Comparison of ENCODE assay signal across 8 cellular contexts in genomic region chr5:217860-218456, GRCh38. TPM values are rescaled to one million over a fixed set of nuclear protein-coding genes. Genes with fewer than 3 reads are reported as not detected.
DNase-seq lines count a peak whose midpoint lies in the region; ATAC-seq and TF ChIP-seq lines count a peak whose summit lies in the region.

A gene with protein sequence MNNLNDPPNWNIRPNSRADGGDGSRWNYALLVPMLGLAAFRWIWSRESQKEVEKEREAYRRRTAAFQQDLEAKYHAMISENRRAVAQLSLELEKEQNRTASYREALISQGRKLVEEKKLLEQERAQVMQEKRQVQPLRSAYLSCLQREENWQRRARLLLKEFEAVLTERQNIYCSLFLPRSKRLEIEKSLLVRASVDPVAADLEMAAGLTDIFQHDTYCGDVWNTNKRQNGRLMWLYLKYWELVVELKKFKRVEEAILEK (minus strand): TSS chr5:218153. CDS start chr5:216849, 1,304 bp downstream.
Gene SDHA, plus strand, starts transcription at chr5:218320. Its CDS starts 36 bp downstream, at chr5:218356.

- H3K9me3 Mint-ChIP-seq in activated CD4-positive, alpha-beta T cell treated with anti-CD3 and anti-CD28 coated beads, Interleukin-2, amount 10 ng/mL, durations not matched to agents 7 days and 5 days = no peaks in the 10 kb centered on the region

- POLR2A ChIA-PET in activated CD4-positive, alpha-beta T cell treated with anti-CD3 and anti-CD28 coated beads, Interleukin-2, amount 10 ng/mL, durations not matched to agents 7 days and 5 days (lab: Charles Lee) = no interaction called here

- DNase-seq in CD1c-positive myeloid dendritic cell (ENCODE audit: extremely low spot score) (peak; percentile 98), NCI-H526 treated with DMSO at 0.1 percent for 48 hours (lab: John Stamatoyannopoulos, UW) (peak; percentile 85), dedifferentiated amniotic fluid mesenchymal stem cell (ENCODE audit: extremely low spot score) (peak; percentile 86), left lung (peak; percentile 96 to 98)
- DNase-seq in activated CD4-positive, alpha-beta T cell treated with anti-CD3 and anti-CD28 coated beads, Interleukin-2, amount 10 ng/mL, durations not matched to agents 7 days and 5 days = peak; percentile 97
- peak; percentile 98 to 99 for DNase-seq in stimulated activated CD4-positive, alpha-beta T cell treated with anti-CD3 and anti-CD28 coated beads, Interleukin-2, amount 100 ng/mL, for 24 hours

- peak within 1 kb of the TSS; percentile 83 for H3K27ac ChIP-seq in left lung

- peak within 1 kb of the TSS; percentile 96 for H3K4me3 Mint-ChIP-seq in activated CD4-positive, alpha-beta T cell treated with anti-CD3 and anti-CD28 coated beads, Interleukin-2, amount 10 ng/mL, durations not matched to agents 7 days and 5 days

- H3K36me3 Mint-ChIP-seq in activated CD4-positive, alpha-beta T cell treated with anti-CD3 and anti-CD28 coated beads, Interleukin-2, amount 10 ng/mL, durations not matched to agents 7 days and 5 days (ENCODE audit: low read depth) = peaks cover 36% of the 10 kb centered on the region

- TF ChIP-seq CTCF in left lung (IDR thresholded peaks at IDR 0.05) = peak in 1 of 2 donors; percentile 39

- peaks cover 55% of the 10 kb centered on the region for H3K4me1 Mint-ChIP-seq in activated CD4-positive, alpha-beta T cell treated with anti-CD3 and anti-CD28 coated beads, Interleukin-2, amount 10 ng/mL, durations not matched to agents 7 days and 5 days

- H3K4me1 ChIP-seq in left lung = peaks cover 0 to 45% of the 10 kb centered on the region in 2 donors

- no peaks in the 10 kb centered on the region for H3K36me3 ChIP-seq in left lung

- intact Hi-C loops in left lung (cut with DNase I) = no loop called here

- peak within 1 kb of the TSS; percentile 87 to 96 for H3K4me3 ChIP-seq in left lung

- CTCF ChIA-PET in activated CD4-positive, alpha-beta T cell treated with anti-CD3 and anti-CD28 coated beads, Interleukin-2, amount 10 ng/mL, durations not matched to agents 7 days and 5 days (lab: Charles Lee) = interaction anchor here (0.6 to 1.9 kb wide), 3 partner anchors 23 to 52 kb away, joined by 3 to 6 read pairs (median 3); no protein-coding TSS in a partner anchor

- H3K27me3 ChIP-seq in left lung = no peaks in the 10 kb centered on the region

- ATAC-seq in GM19372 (IDR thresholded peaks at IDR 0.05; ENCODE audit: low read depth, unreplicated experiment) = peak; percentile 73
- ATAC-seq in HG03520 (IDR thresholded peaks at IDR 0.05; ENCODE audit: unreplicated experiment) = peak; percentile 78
- peak; percentile 93 for ATAC-seq in left lung

- H3K27me3 Mint-ChIP-seq in activated CD4-positive, alpha-beta T cell treated with anti-CD3 and anti-CD28 coated beads, Interleukin-2, amount 10 ng/mL, durations not matched to agents 7 days and 5 days = no peaks in the 10 kb centered on the region

- peak within 1 kb of the TSS; percentile 95 for H3K27ac Mint-ChIP-seq in activated CD4-positive, alpha-beta T cell treated with anti-CD3 and anti-CD28 coated beads, Interleukin-2, amount 10 ng/mL, durations not matched to agents 7 days and 5 days

- H3K9me3 ChIP-seq in left lung = no peaks in the 10 kb centered on the region

RNA-seq across cellular contexts. Expression of the first gene that starts in this region (rescaled TPM):
- 1 to 10 TPM; 8.0 to 8.7 TPM for total RNA-seq in activated CD4-positive, alpha-beta T cell treated with anti-CD3 and anti-CD28 coated beads, Interleukin-2, amount 10 ng/mL, durations not matched to agents 7 days and 5 days
- total RNA-seq in left lung = 1 to 10 TPM; 5.2 to 6.9 TPM

RNA-seq across cellular contexts. Expression of gene SDHA, which starts in this region (rescaled TPM):
- 100 to 1,000 TPM; 130 to 150 TPM for total RNA-seq in activated CD4-positive, alpha-beta T cell treated with anti-CD3 and anti-CD28 coated beads, Interleukin-2, amount 10 ng/mL, durations not matched to agents 7 days and 5 days
- total RNA-seq in left lung = 100 to 1,000 TPM in 1 of 2 donors, 10 to 100 TPM in 1; 95.9 to 101 TPM

Comparison
In these comparisons a context has a peak if more than half of its experiments do, and no peak if none do; other contexts are left out.
1. Peak in every context shown above with its lines: DNase-seq, ATAC-seq, H3K4me3 ChIP-seq and H3K27ac ChIP-seq.